In the genomic region with DNA sequence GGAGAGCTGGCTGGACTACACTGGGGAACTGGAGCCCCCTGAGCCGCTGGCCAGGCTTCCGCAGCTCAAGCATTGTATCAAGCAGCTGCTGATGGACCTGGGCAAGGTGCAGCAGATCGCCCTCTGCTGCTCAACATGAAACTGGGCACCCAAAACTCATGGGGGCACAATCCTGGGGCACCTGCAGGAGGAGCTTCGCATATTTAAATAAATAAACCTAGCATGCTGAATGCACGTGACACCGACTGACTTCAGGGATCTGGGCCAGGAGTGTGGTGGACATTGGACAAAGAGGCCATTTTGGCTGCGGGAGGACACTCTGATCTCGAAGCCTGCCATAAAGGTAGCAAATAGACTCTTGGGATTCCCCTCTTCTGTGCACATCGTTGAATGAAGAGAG, we compare ENCODE assay signal across 9 cellular contexts. TPM values are rescaled to one million over a fixed set of nuclear protein-coding genes. Genes with fewer than 3 reads are reported as not detected.
A peak's percentile ranks its signal among the peaks of the same experiment; 100 is the strongest.
DNase-seq lines count a peak whose midpoint lies in the region; ATAC-seq, FAIRE-seq and TF ChIP-seq lines count a peak whose summit lies in the region.
"Had no signal": no experiment of that assay in that cellular context is flagged by ENCODE, and none has a peak within 500 bp of the region (broad histone marks: within the 10 kb centered on the region; RNA-seq: fewer than 3 reads in every experiment).

No MANE protein-coding gene starts in this region.

- no peaks in the 10 kb centered on the region for H3K27me3 ChIP-seq in CD4-positive, alpha-beta T cell (ENCODE audit: control insufficient read depth, insufficient read depth, low read length)

- FAIRE-seq in urothelium cell line (lab: Jason Lieb, UNC), result no peak

- intact Hi-C loops in CD4-positive, alpha-beta T cell (cut with DNase I, micrococcal nuclease), result no loop called here

- H3K9me3 Mint-ChIP-seq in CD4-positive, alpha-beta T cell, result no peaks in the 10 kb centered on the region

- H3K4me1 Mint-ChIP-seq in CD4-positive, alpha-beta T cell (ENCODE audit: low read depth), result peaks cover 14% of the 10 kb centered on the region

- H3K27ac ChIP-seq in CD4-positive, alpha-beta T cell (ENCODE audit: low read depth, low read length), result no peak overlapping the region

- CTCF ChIA-PET in CD4-positive, alpha-beta T cell (lab: Charles Lee), result interaction anchor here (0.6 kb wide), 1 partner anchor 58 kb away, joined by 4 read pairs; no protein-coding TSS in a partner anchor

- peaks cover 48% of the 10 kb centered on the region for H3K36me3 Mint-ChIP-seq in CD4-positive, alpha-beta T cell (ENCODE audit: low read depth)

- H3K4me3 Mint-ChIP-seq in CD4-positive, alpha-beta T cell, result no peak overlapping the region

- peak; percentile 44 for TF ChIP-seq CTCF in CD4-positive, alpha-beta T cell (IDR thresholded peaks at IDR 0.05)

- H3K9me3 ChIP-seq in CD4-positive, alpha-beta T cell (ENCODE audit: control insufficient read depth, low read length), result no peaks in the 10 kb centered on the region
- H3K9me3 ChIP-seq: thoracic aorta had no signal

- DNase-seq in CD4-positive, alpha-beta T cell, result peak in 3 of 10 experiments; percentile 7 to 13 (median 8)
- DNase-seq in HCEC 1CT, result peak; percentile 40
- DNase-seq in fibroblast of gingiva (ENCODE audit: low read depth), result peak; percentile 10
- peak; percentile 62 for DNase-seq in urothelium cell line (ENCODE audit: low spot score)

- no peaks in the 10 kb centered on the region for H3K27me3 Mint-ChIP-seq in CD4-positive, alpha-beta T cell

- ATAC-seq in CD4-positive, alpha-beta T cell (ENCODE audit: poor library complexity), result peak; percentile 68
- ATAC-seq in SK-N-SH treated with all-trans-retinoic acid at 6 μM for 48 hours (peak; percentile 76), GM18907 (IDR thresholded peaks at IDR 0.05; ENCODE audit: unreplicated experiment) (no peak), GM18858 (IDR thresholded peaks at IDR 0.05; ENCODE audit: unreplicated experiment) (no peak), GM21723 (IDR thresholded peaks at IDR 0.05; ENCODE audit: unreplicated experiment) (no peak)

- H3K27ac Mint-ChIP-seq in CD4-positive, alpha-beta T cell, result no peak overlapping the region

- POLR2A ChIA-PET in CD4-positive, alpha-beta T cell (lab: Charles Lee), result interaction anchor here (0.7 kb wide), 1 partner anchor 205 kb away, joined by 4 read pairs; a partner anchor contains a TSS

TF ChIP-seq in SK-N-SH treated with all-trans-retinoic acid at 6 μM for 48 hours, 23 proteins besides CTCF, POLR2A, EP300 and RAD21:
- TF ChIP-seq OSR1 (CRISPR knock-in tag; IDR thresholded peaks at IDR 0.05) (no peak), ZNF8 (CRISPR knock-in tag; IDR thresholded peaks at IDR 0.05) (no peak), PPARA (CRISPR knock-in tag; IDR thresholded peaks at IDR 0.05; ENCODE audit: borderline replicate concordance) (no peak), ZNF70 (CRISPR knock-in tag; IDR thresholded peaks at IDR 0.05) (no peak), SNAI2 (CRISPR knock-in tag; IDR thresholded peaks at IDR 0.05) (no peak), ZNF565 (CRISPR knock-in tag; conservative IDR thresholded peaks at IDR 0.05; ENCODE audit: low read depth) (no peak), ZC3H10 (CRISPR knock-in tag; IDR thresholded peaks at IDR 0.05) (no peak), ZFP3 (CRISPR knock-in tag; IDR thresholded peaks at IDR 0.05) (no peak), CSDC2 (CRISPR knock-in tag; IDR thresholded peaks at IDR 0.05) (no peak), ARNTL (CRISPR knock-in tag; IDR thresholded peaks at IDR 0.05; ENCODE audit: borderline replicate concordance, low read depth) (no peak), TOX (CRISPR knock-in tag; IDR thresholded peaks at IDR 0.05; ENCODE audit: borderline replicate concordance) (no peak), ESRRG (CRISPR knock-in tag; IDR thresholded peaks at IDR 0.05) (no peak), RARB (CRISPR knock-in tag; IDR thresholded peaks at IDR 0.05) (no peak), TCF4 (CRISPR knock-in tag; IDR thresholded peaks at IDR 0.05; ENCODE audit: borderline replicate concordance) (no peak), BACH2 (CRISPR knock-in tag; IDR thresholded peaks at IDR 0.05; ENCODE audit: borderline replicate concordance) (no peak), ZFP30 (CRISPR knock-in tag; IDR thresholded peaks at IDR 0.05) (no peak), ISL1 (CRISPR knock-in tag; IDR thresholded peaks at IDR 0.05) (no peak)
- TF ChIP-seq, protein P1, sequence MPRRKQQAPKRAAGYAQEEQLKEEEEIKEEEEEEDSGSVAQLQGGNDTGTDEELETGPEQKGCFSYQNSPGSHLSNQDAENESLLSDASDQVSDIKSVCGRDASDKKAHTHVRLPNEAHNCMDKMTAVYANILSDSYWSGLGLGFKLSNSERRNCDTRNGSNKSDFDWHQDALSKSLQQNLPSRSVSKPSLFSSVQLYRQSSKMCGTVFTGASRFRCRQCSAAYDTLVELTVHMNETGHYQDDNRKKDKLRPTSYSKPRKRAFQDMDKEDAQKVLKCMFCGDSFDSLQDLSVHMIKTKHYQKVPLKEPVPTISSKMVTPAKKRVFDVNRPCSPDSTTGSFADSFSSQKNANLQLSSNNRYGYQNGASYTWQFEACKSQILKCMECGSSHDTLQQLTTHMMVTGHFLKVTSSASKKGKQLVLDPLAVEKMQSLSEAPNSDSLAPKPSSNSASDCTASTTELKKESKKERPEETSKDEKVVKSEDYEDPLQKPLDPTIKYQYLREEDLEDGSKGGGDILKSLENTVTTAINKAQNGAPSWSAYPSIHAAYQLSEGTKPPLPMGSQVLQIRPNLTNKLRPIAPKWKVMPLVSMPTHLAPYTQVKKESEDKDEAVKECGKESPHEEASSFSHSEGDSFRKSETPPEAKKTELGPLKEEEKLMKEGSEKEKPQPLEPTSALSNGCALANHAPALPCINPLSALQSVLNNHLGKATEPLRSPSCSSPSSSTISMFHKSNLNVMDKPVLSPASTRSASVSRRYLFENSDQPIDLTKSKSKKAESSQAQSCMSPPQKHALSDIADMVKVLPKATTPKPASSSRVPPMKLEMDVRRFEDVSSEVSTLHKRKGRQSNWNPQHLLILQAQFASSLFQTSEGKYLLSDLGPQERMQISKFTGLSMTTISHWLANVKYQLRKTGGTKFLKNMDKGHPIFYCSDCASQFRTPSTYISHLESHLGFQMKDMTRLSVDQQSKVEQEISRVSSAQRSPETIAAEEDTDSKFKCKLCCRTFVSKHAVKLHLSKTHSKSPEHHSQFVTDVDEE (CRISPR knock-in tag; IDR thresholded peaks at IDR 0.05), result no peak
- TF ChIP-seq, protein P2, sequence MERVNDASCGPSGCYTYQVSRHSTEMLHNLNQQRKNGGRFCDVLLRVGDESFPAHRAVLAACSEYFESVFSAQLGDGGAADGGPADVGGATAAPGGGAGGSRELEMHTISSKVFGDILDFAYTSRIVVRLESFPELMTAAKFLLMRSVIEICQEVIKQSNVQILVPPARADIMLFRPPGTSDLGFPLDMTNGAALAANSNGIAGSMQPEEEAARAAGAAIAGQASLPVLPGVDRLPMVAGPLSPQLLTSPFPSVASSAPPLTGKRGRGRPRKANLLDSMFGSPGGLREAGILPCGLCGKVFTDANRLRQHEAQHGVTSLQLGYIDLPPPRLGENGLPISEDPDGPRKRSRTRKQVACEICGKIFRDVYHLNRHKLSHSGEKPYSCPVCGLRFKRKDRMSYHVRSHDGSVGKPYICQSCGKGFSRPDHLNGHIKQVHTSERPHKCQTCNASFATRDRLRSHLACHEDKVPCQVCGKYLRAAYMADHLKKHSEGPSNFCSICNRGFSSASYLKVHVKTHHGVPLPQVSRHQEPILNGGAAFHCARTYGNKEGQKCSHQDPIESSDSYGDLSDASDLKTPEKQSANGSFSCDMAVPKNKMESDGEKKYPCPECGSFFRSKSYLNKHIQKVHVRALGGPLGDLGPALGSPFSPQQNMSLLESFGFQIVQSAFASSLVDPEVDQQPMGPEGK (CRISPR knock-in tag; IDR thresholded peaks at IDR 0.05; ENCODE audit: borderline replicate concordance), result no peak
- TF ChIP-seq, protein P3, sequence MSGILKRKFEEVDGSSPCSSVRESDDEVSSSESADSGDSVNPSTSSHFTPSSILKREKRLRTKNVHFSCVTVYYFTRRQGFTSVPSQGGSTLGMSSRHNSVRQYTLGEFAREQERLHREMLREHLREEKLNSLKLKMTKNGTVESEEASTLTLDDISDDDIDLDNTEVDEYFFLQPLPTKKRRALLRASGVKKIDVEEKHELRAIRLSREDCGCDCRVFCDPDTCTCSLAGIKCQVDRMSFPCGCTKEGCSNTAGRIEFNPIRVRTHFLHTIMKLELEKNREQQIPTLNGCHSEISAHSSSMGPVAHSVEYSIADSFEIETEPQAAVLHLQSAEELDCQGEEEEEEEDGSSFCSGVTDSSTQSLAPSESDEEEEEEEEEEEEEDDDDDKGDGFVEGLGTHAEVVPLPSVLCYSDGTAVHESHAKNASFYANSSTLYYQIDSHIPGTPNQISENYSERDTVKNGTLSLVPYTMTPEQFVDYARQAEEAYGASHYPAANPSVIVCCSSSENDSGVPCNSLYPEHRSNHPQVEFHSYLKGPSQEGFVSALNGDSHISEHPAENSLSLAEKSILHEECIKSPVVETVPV (CRISPR knock-in tag; IDR thresholded peaks at IDR 0.05), result no peak

RNA-seq across cellular contexts. Expression of a gene that starts 6.8 kb away (rescaled TPM):
- 10 to 100 TPM; 77.2 to 82.7 TPM for total RNA-seq in CD4-positive, alpha-beta T cell

RNA-seq across cellular contexts. Expression of a gene that starts 20.9 kb away (rescaled TPM):
- 10 to 100 TPM; 17.4 to 20.1 TPM for total RNA-seq in CD4-positive, alpha-beta T cell

Comparison
In these comparisons a context has a peak if more than half of its experiments do, and no peak if none do; other contexts are left out.
1. ATAC-seq: peak in CD4-positive, alpha-beta T cell (single experiment) and SK-N-SH treated with all-trans-retinoic acid at 6 μM for 48 hours (single experiment); none in GM18907 (single experiment), GM18858 (single experiment) and GM21723 (single experiment).